8 cellular contexts compared by ENCODE assay signal in genomic region chr2:207473203-207473865, GRCh38. TPM values are rescaled to one million over a fixed set of nuclear protein-coding genes. Genes with fewer than 3 reads are reported as not detected.
DNase-seq lines count a peak whose midpoint lies in the region; ATAC-seq and TF ChIP-seq lines count a peak whose summit lies in the region.

No MANE protein-coding gene starts in this region.

- peak; percentile 100 for TF ChIP-seq RAD21 in SK-N-SH (IDR thresholded peaks at IDR 0.05; ENCODE audit: low read length)

- no peaks in the 10 kb centered on the region for H3K9me3 ChIP-seq in SK-N-SH

- H3K9ac ChIP-seq in SK-N-SH, result peak overlapping the region; percentile 40; the same call in 1 of the 2 replicates

- H3K36me3 ChIP-seq in SK-N-SH (replicated peaks in 1 of 2; ENCODE audit: control insufficient read depth in 1 of 2, insufficient read depth in 2 of 2, low read length in 1 of 2), result no peaks in the 10 kb centered on the region

- no peaks in the 10 kb centered on the region for H3K79me2 ChIP-seq in SK-N-SH (ENCODE audit: insufficient read depth)

- H2AFZ ChIP-seq in SK-N-SH (ENCODE audit: low read depth), result peak overlapping the region; percentile 75

- intact Hi-C loops in left colon (cut with DNase I, micrococcal nuclease), result loop anchor here (5.0 to 10.0 kb wide), 2 partner anchors 309 to 491 kb away; partner anchors contain the start of gene KLF7 (in 1 of the 2)

- CTCF ChIA-PET in SK-N-SH (lab: Yijun Ruan, JAX), result interaction anchor here (0.5 to 7.4 kb wide), 70 partner anchors 9 to 784 kb away, joined by 3 to 127 read pairs (median 4); partner anchors contain the start of gene KLF7

- peaks cover 13 to 51% of the 10 kb centered on the region in 2 experiments; a peak in 3 of 4 replicates for H3K4me1 ChIP-seq in SK-N-SH (ENCODE audit: control insufficient read depth in 1 of 2, insufficient read depth in 2 of 2, low read depth in 1 of 2, low read length in 1 of 2)

- peak overlapping the region; percentile 50 to 93; a peak in 3 of 4 replicates for H3K27ac ChIP-seq in SK-N-SH (ENCODE audit: low read depth in 2 of 2, low read length in 1 of 2)

- ATAC-seq in GM21390 (IDR thresholded peaks at IDR 0.05; ENCODE audit: unreplicated experiment) (peak; percentile 57), left colon (peak; percentile 42), GM21825 (IDR thresholded peaks at IDR 0.05; ENCODE audit: unreplicated experiment) (no peak)

- H3F3A ChIP-seq in SK-N-SH (replicated peaks; ENCODE audit: insufficient read depth), result peaks cover 6% of the 10 kb centered on the region

- TF ChIP-seq CTCF in SK-N-SH (IDR thresholded peaks at IDR 0.05), result peak; percentile 89

- H4K20me1 ChIP-seq in SK-N-SH (ENCODE audit: insufficient read depth), result no peaks in the 10 kb centered on the region

- H3K4me3 ChIP-seq in SK-N-SH (ENCODE audit: low read depth in 2 of 2, low read length in 1 of 2), result peak overlapping the region in 1 of 2 experiments; percentile 10; a peak in 1 of 4 replicates

- POLR2A ChIA-PET in SK-N-SH (lab: Yijun Ruan, JAX), result interaction anchor here (0.7 to 6.7 kb wide), 8 partner anchors 36 to 672 kb away, joined by 3 to 62 read pairs (median 3); partner anchors contain the start of gene KLF7

- DNase-seq in COLO668 (lab: John Stamatoyannopoulos, UW; ENCODE audit: unreplicated experiment) (peak; percentile 31), NCI-H1092 treated with DMSO at 0.1 percent for 48 hours (lab: John Stamatoyannopoulos, UW) (peak; percentile 75), SK-N-SH (peak; percentile 51), cerebellum (ENCODE audit: low spot score) (peak; percentile 72), left colon (peak in 1 of 2 donors; percentile 18)
- peak; percentile 47 for DNase-seq in stimulated activated CD4-positive, alpha-beta T cell treated with anti-CD3 and anti-CD28 coated beads, Interleukin-4, amount 100 ng/mL, for 24 hours

- TF ChIP-seq EP300 in SK-N-SH (IDR thresholded peaks at IDR 0.05; ENCODE audit: borderline replicate concordance in 1 of 2, low read depth in 1 of 2, low read length in 1 of 2), result peak in 1 of 2 experiments; percentile 73; a peak in 1 of 4 replicates

- H3K27me3 ChIP-seq in SK-N-SH (ENCODE audit: insufficient read depth), result no peaks in the 10 kb centered on the region

- WGBS in SK-N-SH (ENCODE audit: low lambda C conversion rate), result 11% methylated on average over 7 of the region's 7 CpGs

- H3K4me2 ChIP-seq in SK-N-SH, result peak overlapping the region; percentile 63

- no peaks in the 10 kb centered on the region for H3K9me2 ChIP-seq in SK-N-SH

TF ChIP-seq in SK-N-SH, 30 proteins besides CTCF, POLR2A, EP300 and RAD21 (continues in another document):
- TF ChIP-seq ZBTB33 (IDR thresholded peaks at IDR 0.05; ENCODE audit: borderline replicate concordance, low read depth), result no peak
- no peak for TF ChIP-seq IRF3 (IDR thresholded peaks at IDR 0.05; ENCODE audit: low read depth, low read length)
- TF ChIP-seq RCOR1 (IDR thresholded peaks at IDR 0.05; ENCODE audit: low read length), result peak; percentile 53; the same call in 1 of the 2 replicates
- TF ChIP-seq ELF1 (IDR thresholded peaks at IDR 0.05), result no peak
- TF ChIP-seq TCF12 (IDR thresholded peaks at IDR 0.05), result 0 out of 2 replicates have a peak, but pooled peaks have one; percentile 6
- TF ChIP-seq YY1 (IDR thresholded peaks at IDR 0.05; ENCODE audit: low read depth), result no peak
- TF ChIP-seq JUND (IDR thresholded peaks at IDR 0.05), result no peak
- no peak for TF ChIP-seq POLR2AphosphoS5 (IDR thresholded peaks at IDR 0.05; ENCODE audit: low read depth, low read length)
- no peak for TF ChIP-seq MEF2A (IDR thresholded peaks at IDR 0.05; ENCODE audit: borderline replicate concordance, low read depth)
- TF ChIP-seq CHD2 (IDR thresholded peaks at IDR 0.05; ENCODE audit: low read length, partially characterized antibody), result peak; percentile 29
- no peak for TF ChIP-seq USF1 (IDR thresholded peaks at IDR 0.05; ENCODE audit: borderline replicate concordance, low read depth)
- TF ChIP-seq FOSL2 (IDR thresholded peaks at IDR 0.05; ENCODE audit: borderline replicate concordance, low read depth), result no peak
- no peak for TF ChIP-seq EZH2phosphoT487 (IDR thresholded peaks at IDR 0.05; ENCODE audit: borderline replicate concordance, low read depth)
- no peak for TF ChIP-seq NRF1 (IDR thresholded peaks at IDR 0.05; ENCODE audit: low read depth, low read length)
- no peak for TF ChIP-seq REST (IDR thresholded peaks at IDR 0.05; ENCODE audit: low read depth, low read length)
- peak; percentile 26; the same call in 1 of the 2 replicates for TF ChIP-seq GATA2 (CRISPR knock-in tag; IDR thresholded peaks at IDR 0.05)
- TF ChIP-seq TEAD4 (IDR thresholded peaks at IDR 0.05; ENCODE audit: borderline replicate concordance, insufficient read depth), result no peak
- peak; percentile 98 for TF ChIP-seq SMC3 (IDR thresholded peaks at IDR 0.05; ENCODE audit: low read depth, low read length)
- no peak for TF ChIP-seq TAF1 (IDR thresholded peaks at IDR 0.05; ENCODE audit: borderline replicate concordance, low read depth, low read length)
- no peak for TF ChIP-seq SIN3A (IDR thresholded peaks at IDR 0.05; ENCODE audit: borderline replicate concordance, low read depth, low read length)
- no peak for TF ChIP-seq USF2 (IDR thresholded peaks at IDR 0.05; ENCODE audit: borderline replicate concordance, low read depth, low read length)
- no peak for TF ChIP-seq NFIC (IDR thresholded peaks at IDR 0.05; ENCODE audit: borderline replicate concordance)

RNA-seq across cellular contexts. Expression of gene CREB1, which starts 56.4 kb away (rescaled TPM):
- polyA plus RNA-seq in SK-N-SH (2012; rRNA removed), result 14.5 and 19.2 TPM in 2 replicates
- polyA plus RNA-seq in SK-N-SH (2012; cell fraction: cytosol; rRNA removed), result 13.2 and 16.7 TPM in 2 replicates
- 11.5 and 25.1 TPM in 2 replicates for polyA plus RNA-seq in SK-N-SH (2012; cell fraction: nucleus; rRNA removed)
- 99.1 TPM for total RNA-seq in cerebellum
- total RNA-seq in left colon, result 10 to 100 TPM; 42.9 to 51.7 TPM
